ENCODE assay signal across 32 cellular contexts in the genomic region with DNA sequence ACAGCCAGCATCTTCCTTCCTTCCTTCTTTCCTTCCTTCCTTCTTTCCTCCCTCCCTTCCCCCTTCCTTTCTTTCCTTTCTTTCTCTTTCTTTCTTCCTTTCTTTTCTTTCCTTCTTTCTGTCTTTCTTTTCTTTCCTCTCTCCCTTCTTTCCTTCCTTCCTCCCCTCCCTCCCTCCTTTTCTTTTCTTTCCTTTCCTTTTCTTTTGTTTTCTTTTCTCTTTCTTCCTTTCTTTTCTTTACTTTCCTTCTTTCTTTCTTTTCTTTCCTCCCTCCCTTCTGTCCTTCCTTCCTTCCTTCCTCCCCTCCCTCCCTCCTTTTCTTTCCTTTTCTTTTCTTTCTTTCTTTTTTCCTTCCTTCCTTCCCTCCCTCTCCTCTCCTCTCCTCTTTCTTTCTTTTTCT.
"Had no signal": no experiment of that assay in that cellular context is flagged by ENCODE, and none has a peak within 500 bp of the region (broad histone marks: within the 10 kb centered on the region; RNA-seq: fewer than 3 reads in every experiment).

No MANE protein-coding gene starts in this region.

- H3K9me3 ChIP-seq: ovary, psoas muscle, suprapubic skin, testis, tibial artery, transverse colon, upper lobe of right lung, uterus had no signal

- H2AFZ ChIP-seq: parathyroid adenoma had no signal

- H3K27me3 ChIP-seq: ovary, spleen, suprapubic skin, testis, tibial artery, transverse colon, upper lobe of right lung, uterus had no signal

- H3K36me3 Mint-ChIP-seq: naive thymus-derived CD8-positive, alpha-beta T cell; stimulated activated memory B cell treated with anti-CD40 and anti-IgM and Interleukin-4, amounts not matched to agents 10 μg/mL and 1 μg/mL and 100 μg/mL, for 72 hours; type B pancreatic cell had no signal

- H3K79me2 ChIP-seq: parathyroid adenoma had no signal

- H3K27me3 Mint-ChIP-seq: naive thymus-derived CD8-positive, alpha-beta T cell; natural killer cell treated with Interleukin-12 subunit alpha and Interleukin-12 subunit beta and Interleukin-15 and Interleukin-18, amount 100 ng/mL, for 72 hours; progenitor cell of endocrine pancreas; stimulated activated memory B cell treated with anti-CD40 and anti-IgM and Interleukin-4, amounts not matched to agents 10 μg/mL and 1 μg/mL and 100 μg/mL, for 72 hours; stimulated activated naive CD8-positive, alpha-beta T cell treated with anti-CD3 and anti-CD28 coated beads, Interleukin-15, amount 100 ng/mL, for 72 hours; type B pancreatic cell had no signal

- DNase-seq: naive thymus-derived CD8-positive, alpha-beta T cell; nephron progenitor cell; occipital lobe; ovary; posterior cingulate gyrus; psoas muscle; right cardiac atrium; spleen; stimulated activated CD4-positive, alpha-beta T cell treated with anti-CD3 and anti-CD28 coated beads, Interleukin-12 subunit alpha, Interleukin-12 subunit beta, amount 100 ng/mL, for 4 hours; stimulated activated CD4-positive, alpha-beta T cell treated with anti-CD3 and anti-CD28 coated beads, Interleukin-1b, Interleukin-23, amount 100 ng/mL, for 48 hours; stimulated activated CD4-positive, alpha-beta T cell treated with anti-CD3 and anti-CD28 coated beads, Interleukin-4, amount 100 ng/mL, for 1 hour; stimulated activated CD4-positive, alpha-beta T cell treated with anti-CD3 and anti-CD28 coated beads, Interleukin-4, amount 100 ng/mL, for 4 hours; stimulated activated CD8-positive, alpha-beta memory T cell treated with anti-CD3 and anti-CD28 coated beads, Interleukin-4, amount 100 ng/mL, for 48 hours; stimulated activated naive CD4-positive, alpha-beta T cell; stimulated activated naive CD8-positive, alpha-beta T cell treated with anti-CD3 and anti-CD28 coated beads, Interleukin-15, amount 100 ng/mL, for 72 hours; stimulated activated naive CD8-positive, alpha-beta T cell treated with anti-CD3 and anti-CD28 coated beads, Interleukin-15, Interleukin-2, amounts not matched to agents 100 U/mL and 50 U/mL, for 24 hours; substantia nigra; testis; tibial artery; transverse colon; upper lobe of right lung; uterus had no signal

- H3K27ac ChIP-seq: ovary, parathyroid adenoma, psoas muscle, skin epidermis, spleen, suprapubic skin, testis, tibial artery, transverse colon, upper lobe of right lung, uterus had no signal

- H3K36me3 ChIP-seq: ovary, spleen, suprapubic skin, tibial artery, transverse colon, upper lobe of right lung, uterus had no signal

- H3K4me1 Mint-ChIP-seq: naive thymus-derived CD8-positive, alpha-beta T cell; nephron progenitor cell; neural crest cell; stimulated activated memory B cell treated with anti-CD40 and anti-IgM and Interleukin-4, amounts not matched to agents 10 μg/mL and 1 μg/mL and 100 μg/mL, for 72 hours; stimulated activated naive CD8-positive, alpha-beta T cell treated with anti-CD3 and anti-CD28 coated beads, Interleukin-15, amount 100 ng/mL, for 72 hours had no signal

- H3K4me1 ChIP-seq: parathyroid adenoma, psoas muscle, spleen, suprapubic skin, testis, tibial artery, transverse colon, upper lobe of right lung, uterus had no signal

- H3K4me3 Mint-ChIP-seq: naive thymus-derived CD8-positive, alpha-beta T cell; natural killer cell treated with Interleukin-12 subunit alpha and Interleukin-12 subunit beta and Interleukin-15 and Interleukin-18, amount 100 ng/mL, for 72 hours; nephron progenitor cell; neural crest cell; stimulated activated memory B cell treated with anti-CD40 and anti-IgM and Interleukin-4, amounts not matched to agents 10 μg/mL and 1 μg/mL and 100 μg/mL, for 72 hours; stimulated activated naive CD8-positive, alpha-beta T cell treated with anti-CD3 and anti-CD28 coated beads, Interleukin-15, amount 100 ng/mL, for 72 hours; type B pancreatic cell had no signal

- H3K27ac Mint-ChIP-seq: naive thymus-derived CD8-positive, alpha-beta T cell; natural killer cell treated with Interleukin-12 subunit alpha and Interleukin-12 subunit beta and Interleukin-15 and Interleukin-18, amount 100 ng/mL, for 72 hours; nephron progenitor cell; progenitor cell of endocrine pancreas; stimulated activated memory B cell treated with anti-CD40 and anti-IgM and Interleukin-4, amounts not matched to agents 10 μg/mL and 1 μg/mL and 100 μg/mL, for 72 hours; stimulated activated naive CD8-positive, alpha-beta T cell treated with anti-CD3 and anti-CD28 coated beads, Interleukin-15, amount 100 ng/mL, for 72 hours; type B pancreatic cell had no signal

- ATAC-seq: naive thymus-derived CD8-positive, alpha-beta T cell; natural killer cell treated with Interleukin-12 subunit alpha and Interleukin-12 subunit beta and Interleukin-15 and Interleukin-18, amount 100 ng/mL, for 72 hours; psoas muscle; right cardiac atrium; sciatic nerve; stimulated activated memory B cell treated with anti-CD40 and anti-IgM and Interleukin-4, amounts not matched to agents 10 μg/mL and 1 μg/mL and 100 μg/mL, for 72 hours; stimulated activated naive CD8-positive, alpha-beta T cell treated with anti-CD3 and anti-CD28 coated beads, Interleukin-15, amount 100 ng/mL, for 72 hours; stimulated activated naive CD8-positive, alpha-beta T cell treated with anti-CD3 and anti-CD28 coated beads, Interleukin-15, Interleukin-2, amounts not matched to agents 100 U/mL and 50 U/mL, for 24 hours; upper lobe of right lung had no signal

- H3K4me2 ChIP-seq: smooth muscle cell had no signal

- H3K9ac ChIP-seq: parathyroid adenoma had no signal

- H3K4me3 ChIP-seq: ovary, psoas muscle, skin epidermis, smooth muscle cell, spleen, suprapubic skin, testis, tibial artery, transverse colon, upper lobe of right lung, uterus had no signal

- H3K9me3 Mint-ChIP-seq: nephron progenitor cell, neural crest cell, type B pancreatic cell had no signal
